Comparison of ENCODE assay signal across 12 cellular contexts in the genomic region with DNA sequence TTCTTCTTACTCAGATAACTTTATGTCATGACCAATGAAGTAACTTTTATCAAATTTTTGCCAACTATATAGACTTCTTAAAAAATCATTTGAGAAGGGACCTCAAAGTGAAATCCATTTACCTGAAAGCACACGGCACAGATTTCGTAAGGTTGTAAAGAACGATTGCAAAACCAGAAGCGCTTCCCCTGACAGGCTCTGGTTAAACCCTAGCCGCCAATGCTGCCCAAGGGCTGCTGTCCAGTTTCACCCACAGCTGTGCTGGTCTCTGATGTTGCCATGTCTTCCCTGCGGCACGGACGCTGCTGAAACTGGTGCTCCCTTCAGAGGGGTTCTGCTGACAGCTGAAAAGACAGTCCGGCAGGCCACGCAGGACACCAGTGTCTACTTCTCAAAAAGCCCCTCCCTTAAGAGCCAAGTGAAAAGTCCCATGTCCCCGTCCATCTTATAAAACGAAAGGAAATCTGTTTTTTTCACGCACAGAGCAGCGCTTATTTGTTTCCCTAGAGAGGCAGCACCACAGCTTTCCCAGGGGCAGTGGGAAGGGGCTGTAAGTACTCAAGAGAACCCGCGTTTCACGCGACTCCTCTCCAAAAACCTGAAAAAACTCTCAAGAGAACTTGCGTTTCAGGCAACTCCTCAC. TPM values are rescaled to one million over a fixed set of nuclear protein-coding genes. Genes with fewer than 3 reads are reported as not detected.
A peak's percentile ranks its signal among the peaks of the same experiment; 100 is the strongest.
DNase-seq lines count a peak whose midpoint lies in the region; ATAC-seq, FAIRE-seq and TF ChIP-seq lines count a peak whose summit lies in the region.
"Had no signal": no experiment of that assay in that cellular context is flagged by ENCODE, and none has a peak within 500 bp of the region (broad histone marks: within the 10 kb centered on the region; RNA-seq: fewer than 3 reads in every experiment).

No MANE protein-coding gene starts in this region.

- peak; percentile 60 for DNase-seq in MG63
- peak; percentile 75 for DNase-seq in choroid plexus epithelial cell (ENCODE audit: low read depth)
- DNase-seq in kidney = no peak
- no peak for DNase-seq in GM19238 (ENCODE audit: insufficient read length, low spot score)
- DNase-seq: dorsolateral prefrontal cortex; NCI-H2029; stimulated activated CD4-positive, alpha-beta T cell treated with anti-CD3 and anti-CD28 coated beads, Interleukin-2, amount 100 ng/mL, for 24 hours had no signal

- peaks cover 6 to 14% of the 10 kb centered on the region in 2 donors for H3K4me1 ChIP-seq in kidney (ENCODE audit: control insufficient read depth in 1 of 2, insufficient read depth in 1 of 2, low read depth in 1 of 2, low read length in 2 of 2)

- no peaks in the 10 kb centered on the region for H3K9me3 Mint-ChIP-seq in stimulated activated memory B cell treated with anti-CD40 and anti-IgM and Interleukin-4, amounts not matched to agents 10 μg/mL and 1 μg/mL and 100 μg/mL, for 72 hours

- H3K9me3 ChIP-seq in MG63 (no peaks in the 10 kb centered on the region), kidney (ENCODE audit: control insufficient read depth in 1 of 2, low read length in 2 of 2) (no peaks in the 10 kb centered on the region)

- H3K4me1 Mint-ChIP-seq in stimulated activated memory B cell treated with anti-CD40 and anti-IgM and Interleukin-4, amounts not matched to agents 10 μg/mL and 1 μg/mL and 100 μg/mL, for 72 hours = peaks cover 73% of the 10 kb centered on the region

- intact Hi-C loops in kidney (cut with DNase I) = no loop called here

- H3K9ac ChIP-seq in kidney (ENCODE audit: low read length in 2 of 2) = no peak overlapping the region

- H3K36me3 Mint-ChIP-seq in stimulated activated memory B cell treated with anti-CD40 and anti-IgM and Interleukin-4, amounts not matched to agents 10 μg/mL and 1 μg/mL and 100 μg/mL, for 72 hours = peaks cover 43% of the 10 kb centered on the region

- no peaks in the 10 kb centered on the region for H3K27me3 Mint-ChIP-seq in stimulated activated memory B cell treated with anti-CD40 and anti-IgM and Interleukin-4, amounts not matched to agents 10 μg/mL and 1 μg/mL and 100 μg/mL, for 72 hours

- H3K27me3 ChIP-seq in MG63 = no peaks in the 10 kb centered on the region
- H3K27me3 ChIP-seq: dorsolateral prefrontal cortex had no signal

- H3K4me3 ChIP-seq in MG63 = peak overlapping the region; percentile 20
- H3K4me3 ChIP-seq in choroid plexus epithelial cell (ENCODE audit: low read depth, low read length) = peak overlapping the region; percentile 33
- peak overlapping the region in 1 of 2 donors; percentile 25 for H3K4me3 ChIP-seq in kidney (ENCODE audit: low read length in 2 of 2)

- TF ChIP-seq CTCF in choroid plexus epithelial cell (conservative IDR thresholded peaks at IDR 0.05; ENCODE audit: low read depth, low read length) = no peak
- no peak for TF ChIP-seq CTCF in kidney (IDR thresholded peaks at IDR 0.05; ENCODE audit: borderline replicate concordance, extremely low read depth, insufficient read depth)

- no peak for ATAC-seq in stimulated activated memory B cell treated with anti-CD40 and anti-IgM and Interleukin-4, amounts not matched to agents 10 μg/mL and 1 μg/mL and 100 μg/mL, for 72 hours
- ATAC-seq in HG03565 (IDR thresholded peaks at IDR 0.05; ENCODE audit: unreplicated experiment) (no peak), HG03039 (IDR thresholded peaks at IDR 0.05; ENCODE audit: unreplicated experiment) (no peak), GM21737 (IDR thresholded peaks at IDR 0.05; ENCODE audit: unreplicated experiment) (no peak)
- ATAC-seq: HCT116 had no signal

- FAIRE-seq in kidney (lab: Jason Lieb, UNC) = no peak

- peak overlapping the region; percentile 53 to 54 for H3K27ac ChIP-seq in kidney (ENCODE audit: low read depth in 2 of 2, low read length in 2 of 2)

- H3K27ac Mint-ChIP-seq in stimulated activated memory B cell treated with anti-CD40 and anti-IgM and Interleukin-4, amounts not matched to agents 10 μg/mL and 1 μg/mL and 100 μg/mL, for 72 hours = peak overlapping the region; percentile 42

- H3K4me3 Mint-ChIP-seq in stimulated activated memory B cell treated with anti-CD40 and anti-IgM and Interleukin-4, amounts not matched to agents 10 μg/mL and 1 μg/mL and 100 μg/mL, for 72 hours = no peak overlapping the region

- H3K36me3 ChIP-seq in MG63 = peaks cover 6% of the 10 kb centered on the region; the same call in 1 of the 2 replicates
- no peaks in the 10 kb centered on the region for H3K36me3 ChIP-seq in kidney (ENCODE audit: control insufficient read depth in 1 of 2, insufficient read depth in 2 of 2, low read length in 2 of 2)

RNA-seq across cellular contexts. Expression of a gene that starts 32.5 kb away (rescaled TPM):
- total RNA-seq in MG63 (2014; rRNA removed; shearing (Covaris generic); ENCODE audit: low replicate concordance) = 23.1 and 49.1 TPM in 2 replicates
- 41.1 TPM for total RNA-seq in kidney
- polyA plus RNA-seq in kidney (ENCODE audit: insufficient read depth, low read depth, low replicate concordance) = 16.5 TPM

Comparison
In these comparisons a context has a peak if more than half of its experiments do, and no peak if none do; other contexts are left out.
1. DNase-seq: peak in MG63 (single experiment) and choroid plexus epithelial cell (single experiment); none in kidney (single experiment) and GM19238 (single experiment).